Comparison of ENCODE assay signal across 11 cellular contexts in the genomic region with DNA sequence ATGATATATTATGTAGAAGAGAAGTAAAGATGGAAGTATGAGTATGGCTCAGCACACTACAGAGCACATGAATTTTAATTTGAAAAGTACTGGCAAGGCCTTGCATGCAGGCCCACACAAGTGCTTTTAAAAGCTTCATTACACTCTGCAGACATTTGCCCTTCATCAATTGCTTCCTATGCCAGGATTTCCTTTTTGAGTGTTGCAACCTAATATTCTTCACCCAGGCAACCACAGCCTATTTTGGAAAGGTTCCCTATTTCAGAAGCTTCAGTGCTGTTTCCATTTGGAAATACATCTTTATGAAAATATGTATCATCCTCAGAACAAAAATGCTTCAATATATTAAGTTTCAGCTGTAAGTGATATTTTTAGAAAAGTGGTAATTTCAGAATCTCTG.
A peak's percentile ranks its signal among the peaks of the same experiment; 100 is the strongest.
DNase-seq lines count a peak whose midpoint lies in the region; ATAC-seq and TF ChIP-seq lines count a peak whose summit lies in the region.
"Had no signal": no experiment of that assay in that cellular context is flagged by ENCODE, and none has a peak within 500 bp of the region (broad histone marks: within the 10 kb centered on the region; RNA-seq: fewer than 3 reads in every experiment).

No MANE protein-coding gene starts in this region.

- H3K27ac ChIP-seq in BLaER1 treated with 17β-estradiol and CSF1 and Interleukin-3, amounts not matched to agents 10 nM and 100 nM = peak overlapping the region in 7 of 11 experiments; percentile 7 to 53 (median 33); a peak in 8 of 22 replicates
- H3K27ac ChIP-seq in PC-3 (ENCODE audit: low read length) (no peak overlapping the region), thyroid gland (no peak overlapping the region)
- H3K27ac ChIP-seq: heart right ventricle had no signal

- H3K4me3 ChIP-seq in BLaER1 treated with 17β-estradiol and CSF1 and Interleukin-3, amounts not matched to agents 10 nM and 100 nM = no peak overlapping the region; a peak in 2 of 20 replicates
- H3K4me3 ChIP-seq in PC-3 (ENCODE audit: low read length) (no peak overlapping the region), fibroblast of villous mesenchyme (ENCODE audit: low read depth, low read length) (no peak overlapping the region), thyroid gland (replicated peaks in 1 of 3) (no peak overlapping the region)
- H3K4me3 ChIP-seq: heart right ventricle had no signal

- peak overlapping the region in 10 of 11 experiments; percentile 37 to 78 (median 56); a peak in 17 of 22 replicates for H3K4me2 ChIP-seq in BLaER1 treated with 17β-estradiol and CSF1 and Interleukin-3, amounts not matched to agents 10 nM and 100 nM
- H3K4me2 ChIP-seq in PC-3 (ENCODE audit: low read length) = no peak overlapping the region

- H3K9me2 ChIP-seq in PC-3 (replicated peaks; ENCODE audit: low read length) = no peaks in the 10 kb centered on the region

- CTCF ChIA-PET in PC-3 (lab: Charles Lee) = no interaction called here

- no peak overlapping the region for H3K9ac ChIP-seq in BLaER1 treated with 17β-estradiol and CSF1 and Interleukin-3, amounts not matched to agents 10 nM and 100 nM
- no peak overlapping the region for H3K9ac ChIP-seq in PC-3 (ENCODE audit: low read length)

- BruUV-seq in PC-3 (replicated peaks; lab: Mats Ljungman, UMichigan) = no TSS peak

- H3K79me2 ChIP-seq in PC-3 (ENCODE audit: low read length) = no peaks in the 10 kb centered on the region

- ATAC-seq in PC-3 (no peak), HG03457 (IDR thresholded peaks at IDR 0.05; ENCODE audit: unreplicated experiment) (no peak)
- ATAC-seq: WTC11 had no signal

- peaks cover 0 to 100% (median 4%) of the 10 kb centered on the region in 11 experiments; a peak in 11 of 22 replicates for H4K20me1 ChIP-seq in BLaER1 treated with 17β-estradiol and CSF1 and Interleukin-3, amounts not matched to agents 10 nM and 100 nM
- H4K20me1 ChIP-seq in PC-3 (ENCODE audit: low read length) = no peaks in the 10 kb centered on the region

- H3K4me1 ChIP-seq in BLaER1 treated with 17β-estradiol and CSF1 and Interleukin-3, amounts not matched to agents 10 nM and 100 nM = peaks cover 5 to 22% (median 17%) of the 10 kb centered on the region in 10 experiments; a peak in 18 of 20 replicates
- no peaks in the 10 kb centered on the region for H3K4me1 ChIP-seq in PC-3 (ENCODE audit: insufficient read depth, low read length)
- peaks cover 0 to 7% of the 10 kb centered on the region in 2 donors for H3K4me1 ChIP-seq in thyroid gland

- H3K36me3 ChIP-seq in BLaER1 treated with 17β-estradiol and CSF1 and Interleukin-3, amounts not matched to agents 10 nM and 100 nM = peaks cover 0 to 31% (median 0%) of the 10 kb centered on the region in 11 experiments; a peak in 4 of 22 replicates
- H3K36me3 ChIP-seq in PC-3 (ENCODE audit: low read depth, low read length) (no peaks in the 10 kb centered on the region), thyroid gland (no peaks in the 10 kb centered on the region)

- H2AFZ ChIP-seq in PC-3 (ENCODE audit: low read length) = no peak overlapping the region

- H3K9me3 ChIP-seq in BLaER1 treated with 17β-estradiol and CSF1 and Interleukin-3, amounts not matched to agents 10 nM and 100 nM (replicated peaks in 1 of 11) = no peaks in the 10 kb centered on the region
- H3K9me3 ChIP-seq in PC-3 (ENCODE audit: low read length) (no peaks in the 10 kb centered on the region), thyroid gland (no peaks in the 10 kb centered on the region)
- H3K9me3 ChIP-seq: heart right ventricle had no signal

- intact Hi-C loops in PC-3 (cut with micrococcal nuclease) (no loop called here), thyroid gland (cut with DNase I) (loop anchor here (10.0 kb wide), 1 partner anchor 49 kb away; no protein-coding TSS in a partner anchor)

- TF ChIP-seq CTCF in PC-3 (conservative IDR thresholded peaks at IDR 0.05; ENCODE audit: low read depth, low read length) = no peak
- no peak for TF ChIP-seq CTCF in fibroblast of villous mesenchyme (IDR thresholded peaks at IDR 0.05; ENCODE audit: insufficient read depth, low read depth, low read length)
- no peak for TF ChIP-seq CTCF in thyroid gland (IDR thresholded peaks at IDR 0.05)

- no peaks in the 10 kb centered on the region for H3F3A ChIP-seq in PC-3 (ENCODE audit: low read length, unreplicated experiment)

- no peaks in the 10 kb centered on the region for H3K27me3 ChIP-seq in BLaER1 treated with 17β-estradiol and CSF1 and Interleukin-3, amounts not matched to agents 10 nM and 100 nM
- H3K27me3 ChIP-seq in PC-3 (ENCODE audit: low read length) (no peaks in the 10 kb centered on the region), thyroid gland (no peaks in the 10 kb centered on the region)
- H3K27me3 ChIP-seq: heart right ventricle had no signal

- TF ChIP-seq POLR2A in thyroid gland (IDR thresholded peaks at IDR 0.05) = no peak

- DNase-seq in Kasumi-1 (lab: John Stamatoyannopoulos, UW) (peak; percentile 78 to 87), PC-3 (peak; percentile 7), fibroblast of villous mesenchyme (ENCODE audit: low read depth) (peak; percentile 22), activated T-cell treated with anti-CD3 and anti-CD28 coated beads for 4 hours (no peak), thyroid gland (no peak)
- DNase-seq in NK-92 treated with Interleukin-12 subunit alpha and Interleukin-12 subunit beta, amount 100 ng/mL, for 24 hours (lab: John Stamatoyannopoulos, UW) = no peak
- DNase-seq: activated effector memory CD4-positive, alpha-beta T cell treated with anti-CD3 and anti-CD28 coated beads, Interleukin-2, amount 50 U/mL, for 16 hours; heart right ventricle had no signal

- POLR2A ChIA-PET in PC-3 (lab: Charles Lee; ENCODE audit: unreplicated experiment) = no interaction called here

Comparison
In these comparisons a context has a peak if more than half of its experiments do, and no peak if none do; other contexts are left out.
1. H3K27ac ChIP-seq: peak in BLaER1 treated with 17β-estradiol and CSF1 and Interleukin-3, amounts not matched to agents 10 nM and 100 nM (7 of 11); none in PC-3 (single experiment) and thyroid gland (0 of 3).
2. DNase-seq: peak in Kasumi-1 (2 of 2), PC-3 (single experiment) and fibroblast of villous mesenchyme (single experiment); none in activated T-cell treated with anti-CD3 and anti-CD28 coated beads for 4 hours (single experiment), NK-92 treated with Interleukin-12 subunit alpha and Interleukin-12 subunit beta, amount 100 ng/mL, for 24 hours (single experiment) and thyroid gland (0 of 2).